ENCODE assay signal across 4 cellular contexts in the genomic region with DNA sequence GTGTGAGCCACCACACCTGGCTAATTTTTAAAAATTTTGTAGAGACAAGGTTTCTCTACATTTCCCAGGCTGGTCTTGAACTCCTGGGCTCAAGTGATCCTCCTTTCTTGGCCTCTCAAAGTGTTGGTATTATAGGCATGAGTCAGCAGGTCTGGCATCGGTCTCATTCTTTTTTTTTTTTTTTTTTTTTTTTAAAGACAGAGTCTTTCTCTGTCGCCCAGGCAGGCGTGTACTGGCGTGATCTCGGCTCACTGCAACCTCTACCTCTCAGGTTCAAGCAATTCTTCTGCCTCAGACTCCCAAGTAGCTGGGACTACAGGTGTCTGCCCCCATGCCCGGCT. TPM values are rescaled to one million over a fixed set of nuclear protein-coding genes. Genes with fewer than 3 reads are reported as not detected.
"Had no signal": no experiment of that assay in that cellular context is flagged by ENCODE, and none has a peak within 500 bp of the region (broad histone marks: within the 10 kb centered on the region; RNA-seq: fewer than 3 reads in every experiment).

No MANE protein-coding gene starts in this region.

RNA-seq across cellular contexts. Expression of gene SLA2, which starts 37.6 kb away (rescaled TPM):
- total RNA-seq: dermis blood vessel endothelial cell, foreskin keratinocyte, lung microvascular endothelial cell, osteocyte had no signal
